Comparison of ENCODE assay signal across 9 cellular contexts in genomic region chr11:68373810-68374501, GRCh38.
DNase-seq lines count a peak whose midpoint lies in the region; ATAC-seq and TF ChIP-seq lines count a peak whose summit lies in the region.
"Had no signal": no experiment of that assay in that cellular context is flagged by ENCODE, and none has a peak within 500 bp of the region (broad histone marks: within the 10 kb centered on the region; RNA-seq: fewer than 3 reads in every experiment).

No MANE protein-coding gene starts in this region.

- H3K27ac ChIP-seq in SK-N-MC = peak overlapping the region; percentile 94
- peak overlapping the region; percentile 73 to 83 for H3K27ac ChIP-seq in prostate gland
- no peak overlapping the region for H3K27ac ChIP-seq in OCI-LY7 (ENCODE audit: low read depth, low read length, poor library complexity, severe bottlenecking)

- intact Hi-C loops in head of caudate nucleus (cut with DNase I) (loop anchor here (10.0 kb wide), 1 partner anchor 59 kb away; the partner anchor contains the start of gene LRP5), prostate gland (cut with DNase I) (no loop called here), OCI-LY7 (cut with micrococcal nuclease; ENCODE audit: unreplicated experiment) (loop anchor here (5.0 kb wide), 1 partner anchor 73 kb away; no protein-coding TSS in a partner anchor)

- no peak for TF ChIP-seq CTCF in prostate gland (IDR thresholded peaks at IDR 0.05)
- no peak for TF ChIP-seq CTCF in OCI-LY7 (conservative IDR thresholded peaks at IDR 0.05; ENCODE audit: low read length)

- H3K4me3 ChIP-seq in SK-N-MC (peak overlapping the region; percentile 81), prostate gland (no peak overlapping the region), OCI-LY7 (ENCODE audit: low read depth, low read length, poor library complexity, severe bottlenecking) (no peak overlapping the region)

- no peaks in the 10 kb centered on the region for H3K9me3 Mint-ChIP-seq in immature natural killer cell

- POLR2A ChIA-PET in OCI-LY7 (lab: Charles Lee) = no interaction called here

- H2AFZ ChIP-seq in OCI-LY7 (ENCODE audit: low read length) = no peak overlapping the region

- 26% methylated on average over 33 of the region's 33 CpGs for WGBS in prostate gland

- CTCF ChIA-PET in OCI-LY7 (lab: Charles Lee; ENCODE audit: unreplicated experiment) = no interaction called here

- no peaks in the 10 kb centered on the region for H3K4me1 Mint-ChIP-seq in immature natural killer cell

- H3K4me1 ChIP-seq in prostate gland (replicated peaks) (peaks cover 28% of the 10 kb centered on the region), OCI-LY7 (ENCODE audit: insufficient read depth, low read length, poor library complexity, severe bottlenecking) (peaks cover 46% of the 10 kb centered on the region)

- no peak overlapping the region for H3K4me3 Mint-ChIP-seq in immature natural killer cell

- H3K36me3 ChIP-seq in SK-N-MC (ENCODE audit: insufficient read depth, low read length) = peaks cover 3% of the 10 kb centered on the region; the same call in 1 of the 2 replicates
- no peaks in the 10 kb centered on the region for H3K36me3 ChIP-seq in prostate gland
- H3K36me3 ChIP-seq in OCI-LY7 (ENCODE audit: insufficient read depth, low read length) = no peaks in the 10 kb centered on the region

- peak; percentile 76 for DNase-seq in COLO829 (ENCODE audit: low spot score)
- DNase-seq in SK-N-MC (ENCODE audit: low read depth, low spot score) = no peak
- DNase-seq in head of caudate nucleus = peak in 41 of 42 donors; percentile 14 to 78 (median 51)
- DNase-seq in prostate gland (ENCODE audit: low spot score) = peak; percentile 42
- DNase-seq in activated T-cell treated with anti-CD3 and anti-CD28 coated beads, Interleukin-2, amount 50 U/mL, for 48 hours = no peak
- DNase-seq in immature natural killer cell = no peak
- no peak for DNase-seq in OCI-LY7 (ENCODE audit: low spot score)
- DNase-seq: activated CD8-positive, alpha-beta memory T cell treated with anti-CD3 and anti-CD28 coated beads for 24 hours had no signal

- no peaks in the 10 kb centered on the region for H3K36me3 Mint-ChIP-seq in immature natural killer cell

- H4K20me1 ChIP-seq in OCI-LY7 (ENCODE audit: insufficient read depth, low read length) = no peaks in the 10 kb centered on the region

- no peak for ATAC-seq in esophagus mucosa

- H3K9ac ChIP-seq in SK-N-MC (ENCODE audit: insufficient read length) = peak overlapping the region; percentile 47

- no peak overlapping the region for H3K27ac Mint-ChIP-seq in immature natural killer cell

- peaks cover 1 to 11% (median 2%) of the 10 kb centered on the region in 3 donors for H3K27me3 Mint-ChIP-seq in immature natural killer cell (ENCODE audit: low read depth in 3 of 3)

- no peak overlapping the region for H3K4me2 ChIP-seq in OCI-LY7 (ENCODE audit: low read length)

- no peaks in the 10 kb centered on the region for H3K27me3 ChIP-seq in prostate gland (replicated peaks; ENCODE audit: insufficient read depth)

- H3K79me2 ChIP-seq in OCI-LY7 (ENCODE audit: insufficient read depth, low read depth, low read length) = no peaks in the 10 kb centered on the region

- no TSS peak for BruUV-seq in OCI-LY7 (replicated peaks; lab: Mats Ljungman, UMichigan)

- H3K9me2 ChIP-seq in OCI-LY7 (ENCODE audit: insufficient read depth, low read length) = no peaks in the 10 kb centered on the region

- no peaks in the 10 kb centered on the region for H3K9me3 ChIP-seq in SK-N-MC (ENCODE audit: low read depth, low read length)
- H3K9me3 ChIP-seq in prostate gland = no peaks in the 10 kb centered on the region
- no peaks in the 10 kb centered on the region for H3K9me3 ChIP-seq in OCI-LY7 (ENCODE audit: low read length)

- no peak for TF ChIP-seq POLR2A in prostate gland (IDR thresholded peaks at IDR 0.05)

Comparison
In these comparisons a context has a peak if more than half of its experiments do, and no peak if none do; other contexts are left out.
1. DNase-seq: peak in COLO829 (single experiment), head of caudate nucleus (41 of 42) and prostate gland (single experiment); none in SK-N-MC (single experiment), activated T-cell treated with anti-CD3 and anti-CD28 coated beads, Interleukin-2, amount 50 U/mL, for 48 hours (0 of 2), immature natural killer cell (0 of 3) and OCI-LY7 (single experiment).